In genomic region chr6:35601331-35602132, GRCh38 we compare ENCODE assay signal across 8 cellular contexts.
DNase-seq lines count a peak whose midpoint lies in the region; ATAC-seq and TF ChIP-seq lines count a peak whose summit lies in the region.

No MANE protein-coding gene starts in this region.

- H3K4me3 ChIP-seq in Peyer's patch (peak overlapping the region in 2 of 4 donors; percentile 2 to 16), heart right ventricle (peak overlapping the region in 7 of 10 donors; percentile 2 to 41 (median 29)), rectal smooth muscle tissue (ENCODE audit: low read length) (peak overlapping the region; percentile 45)

- WGBS in heart right ventricle, 2 donors = 3 to 8% methylated on average over 8 of the region's 8 CpGs

- peak in 1 of 2 donors; percentile 2 for TF ChIP-seq POLR2A in Peyer's patch (IDR thresholded peaks at IDR 0.05)

- H3K27me3 ChIP-seq in Peyer's patch (no peaks in the 10 kb centered on the region), heart right ventricle (no peaks in the 10 kb centered on the region), rectal smooth muscle tissue (ENCODE audit: control insufficient read depth, insufficient read depth, low read length) (no peaks in the 10 kb centered on the region)

- TF ChIP-seq CTCF in Peyer's patch (IDR thresholded peaks at IDR 0.05) (peak in 1 of 6 experiments; percentile 2), heart right ventricle (IDR thresholded peaks at IDR 0.05) (no peak)

- peak overlapping the region; percentile 8 for H3K9ac ChIP-seq in rectal smooth muscle tissue (ENCODE audit: low read length)

- DNase-seq in GM04504 (ENCODE audit: low read depth) (peak; percentile 33), Peyer's patch (peak in 2 of 3 donors; percentile 68 to 92), heart right ventricle (peak in 1 of 2 donors; percentile 25), HuH-7.5 (ENCODE audit: low spot score) (no peak)
- peak; percentile 18 for DNase-seq in activated naive CD8-positive, alpha-beta T cell treated with anti-CD3 and anti-CD28 coated beads, Interleukin-2, amount 50 U/mL, for 16 hours (ENCODE audit: low read depth, low spot score)

- peaks cover 0 to 33% (median 23%) of the 10 kb centered on the region in 4 donors for H3K4me1 ChIP-seq in Peyer's patch
- peaks cover 14 to 94% (median 46%) of the 10 kb centered on the region in 9 donors for H3K4me1 ChIP-seq in heart right ventricle
- peaks cover 33% of the 10 kb centered on the region for H3K4me1 ChIP-seq in rectal smooth muscle tissue (ENCODE audit: control insufficient read depth, insufficient read depth, low read length)

- H3K27ac ChIP-seq in Peyer's patch (peak overlapping the region; percentile 84 to 94 (median 88)), heart right ventricle (peak overlapping the region; percentile 84 to 96 (median 91)), rectal smooth muscle tissue (ENCODE audit: low read depth, low read length) (peak overlapping the region; percentile 95)

- peaks cover 0 to 34% (median 0%) of the 10 kb centered on the region in 3 donors for H3K36me3 ChIP-seq in Peyer's patch
- H3K36me3 ChIP-seq in heart right ventricle = peaks cover 0 to 19% (median 0%) of the 10 kb centered on the region in 9 donors
- peaks cover 5% of the 10 kb centered on the region for H3K36me3 ChIP-seq in rectal smooth muscle tissue (ENCODE audit: control insufficient read depth, insufficient read depth, low read length)

- no peaks in the 10 kb centered on the region for H3K9me3 ChIP-seq in Peyer's patch
- no peaks in the 10 kb centered on the region for H3K9me3 ChIP-seq in heart right ventricle

- intact Hi-C loops in heart right ventricle (cut with DNase I) = loop anchor here in 5 of 10 donors (1.0 to 10.0 kb wide), 8 partner anchors 17 to 135 kb away; partner anchors contain the start of gene FKBP5 (in 4 of the 5)

- ATAC-seq in heart right ventricle (peak; percentile 72 to 92 (median 88)), HG03442 (IDR thresholded peaks at IDR 0.05; ENCODE audit: unreplicated experiment) (no peak), HG03520 (IDR thresholded peaks at IDR 0.05; ENCODE audit: unreplicated experiment) (no peak)

Comparison
In these comparisons a context has a peak if more than half of its experiments do, and no peak if none do; other contexts are left out.
1. ATAC-seq: peak in heart right ventricle (8 of 8); none in HG03442 (single experiment) and HG03520 (single experiment).
2. Peak in every context shown above with its lines, with median percentiles within 50 percentile points of each other: H3K27ac ChIP-seq.